Comparison of ENCODE assay signal across 26 cellular contexts in genomic region chr9:79988126-79988525, GRCh38.
"Had no signal": no experiment of that assay in that cellular context is flagged by ENCODE, and none has a peak within 500 bp of the region (broad histone marks: within the 10 kb centered on the region; RNA-seq: fewer than 3 reads in every experiment).

No MANE protein-coding gene starts in this region.

- ATAC-seq: activated CD4-positive, alpha-beta T cell treated with anti-CD3 and anti-CD28 coated beads for 36 hours; activated CD8-positive, alpha-beta T cell treated with anti-CD3 and anti-CD28 coated beads for 36 hours; activated T-cell treated with anti-CD3 and anti-CD28 coated beads, Interleukin-2, amount 50 U/mL, for 72 hours; K562; T-cell had no signal

- H3K36me3 Mint-ChIP-seq: activated naive CD4-positive, alpha-beta T cell treated with anti-CD3 and anti-CD28 coated beads, Interleukin-2, amount 10 ng/mL, durations not matched to agents 7 days and 5 days; activated naive CD8-positive, alpha-beta T cell treated with anti-CD3 and anti-CD28 coated beads for 36 hours; T-cell had no signal

- H3K9me3 Mint-ChIP-seq: activated CD8-positive, alpha-beta T cell treated with anti-CD3 and anti-CD28 coated beads for 36 hours; activated naive CD4-positive, alpha-beta T cell treated with anti-CD3 and anti-CD28 coated beads, Interleukin-2, amount 10 ng/mL, durations not matched to agents 7 days and 5 days; activated naive CD8-positive, alpha-beta T cell treated with anti-CD3 and anti-CD28 coated beads for 36 hours; activated T-cell treated with anti-CD3 and anti-CD28 coated beads, Interleukin-2, amount 50 U/mL, for 72 hours; activated T-helper 2 cell treated with anti-CD3 and anti-CD28 coated beads, Interferon-gamma antibody, Interleukin-2, Interleukin-4, amounts not matched to agents 10 μg/mL and 5 μg/mL and 100 μg/mL, durations not matched to agents 14 hours and 24 hours and 36 hours; T-cell had no signal

- H3K4me1 Mint-ChIP-seq: activated CD4-positive, alpha-beta T cell treated with anti-CD3 and anti-CD28 coated beads for 36 hours; activated naive CD4-positive, alpha-beta T cell treated with anti-CD3 and anti-CD28 coated beads, Interleukin-2, amount 10 ng/mL, durations not matched to agents 7 days and 5 days; activated naive CD8-positive, alpha-beta T cell treated with anti-CD3 and anti-CD28 coated beads for 36 hours; T-cell had no signal

- H3K27ac Mint-ChIP-seq: activated CD4-positive, alpha-beta T cell treated with anti-CD3 and anti-CD28 coated beads for 36 hours; activated CD8-positive, alpha-beta T cell treated with anti-CD3 and anti-CD28 coated beads for 36 hours; activated naive CD4-positive, alpha-beta T cell treated with anti-CD3 and anti-CD28 coated beads, Interleukin-2, amount 10 ng/mL, durations not matched to agents 7 days and 5 days; activated naive CD8-positive, alpha-beta T cell treated with anti-CD3 and anti-CD28 coated beads for 36 hours; activated T-cell treated with anti-CD3 and anti-CD28 coated beads, Interleukin-2, amount 50 U/mL, for 72 hours; activated T-helper 2 cell treated with anti-CD3 and anti-CD28 coated beads, Interferon-gamma antibody, Interleukin-2, Interleukin-4, amounts not matched to agents 10 μg/mL and 5 μg/mL and 100 μg/mL, durations not matched to agents 14 hours and 24 hours and 36 hours; T-cell had no signal

- H3K4me1 ChIP-seq: Peyer's patch had no signal

- H3K27ac ChIP-seq: brain microvascular endothelial cell, cardiac muscle cell, Peyer's patch, SK-N-MC, WERI-Rb-1 had no signal

- DNase-seq: activated CD4-positive, alpha-beta T cell treated with anti-CD3 and anti-CD28 coated beads for 36 hours; activated CD8-positive, alpha-beta memory T cell treated with anti-CD3 and anti-CD28 coated beads, Interleukin-2, amount 50 U/mL, for 4 hours; activated CD8-positive, alpha-beta T cell treated with anti-CD3 and anti-CD28 coated beads for 36 hours; activated gamma-delta T cell treated with Interleukin-2 at 50 U/mL for 16 hours; activated naive CD4-positive, alpha-beta T cell treated with anti-CD3 and anti-CD28 coated beads, Interleukin-2, amount 10 ng/mL, durations not matched to agents 7 days and 5 days; activated naive CD8-positive, alpha-beta T cell treated with anti-CD3 and anti-CD28 coated beads for 36 hours; activated T-cell treated with anti-CD3 and anti-CD28 coated beads, Interleukin-2, amount 50 U/mL, for 72 hours; brain microvascular endothelial cell; cerebellar nuclear complex; Karpas-422; MM.1S; NCI-H1694 treated with DMSO at 0.1 percent for 48 hours; NCI-H2081 treated with DMSO at 0.1 percent for 48 hours; NCI-H2171 treated with DMSO at 0.1 percent for 48 hours; NCI-H226; NCI-H526 treated with DMSO at 0.1 percent for 48 hours; NCI-H82; Peyer's patch; SIG-M5; T-cell; T-helper 2 cell; WERI-Rb-1 had no signal

- H3K27me3 ChIP-seq: brain microvascular endothelial cell, Peyer's patch had no signal

- H3K9me3 ChIP-seq: Peyer's patch had no signal

- H3K27me3 Mint-ChIP-seq: activated CD8-positive, alpha-beta T cell treated with anti-CD3 and anti-CD28 coated beads for 36 hours; activated naive CD4-positive, alpha-beta T cell treated with anti-CD3 and anti-CD28 coated beads, Interleukin-2, amount 10 ng/mL, durations not matched to agents 7 days and 5 days; activated naive CD8-positive, alpha-beta T cell treated with anti-CD3 and anti-CD28 coated beads for 36 hours; T-cell had no signal

- H3K4me3 Mint-ChIP-seq: activated CD4-positive, alpha-beta T cell treated with anti-CD3 and anti-CD28 coated beads for 36 hours; activated CD8-positive, alpha-beta T cell treated with anti-CD3 and anti-CD28 coated beads for 36 hours; activated naive CD4-positive, alpha-beta T cell treated with anti-CD3 and anti-CD28 coated beads, Interleukin-2, amount 10 ng/mL, durations not matched to agents 7 days and 5 days; activated naive CD8-positive, alpha-beta T cell treated with anti-CD3 and anti-CD28 coated beads for 36 hours; activated T-cell treated with anti-CD3 and anti-CD28 coated beads, Interleukin-2, amount 50 U/mL, for 72 hours; T-cell had no signal

- H3K36me3 ChIP-seq: brain microvascular endothelial cell, cardiac muscle cell, Peyer's patch, WERI-Rb-1 had no signal

- H3K4me3 ChIP-seq: cardiac muscle cell, K562, Peyer's patch, SK-N-MC had no signal
